In genomic region chr2:77746780-77747179, GRCh38 we compare ENCODE assay signal across 18 cellular contexts.
"Had no signal": no experiment of that assay in that cellular context is flagged by ENCODE, and none has a peak within 500 bp of the region (broad histone marks: within the 10 kb centered on the region; RNA-seq: fewer than 3 reads in every experiment).

No MANE protein-coding gene starts in this region.

- H3K4me3 ChIP-seq: SJSA1 had no signal

- DNase-seq: activated CD4-positive, alpha-beta memory T cell treated with anti-CD3 and anti-CD28 coated beads, Interleukin-2, amount 10 ng/mL, durations not matched to agents 7 days and 5 days; activated CD4-positive, alpha-beta T cell treated with anti-CD3 and anti-CD28 coated beads for 36 hours; activated CD4-positive, alpha-beta T cell treated with anti-CD3 and anti-CD28 coated beads, Interleukin-2, amount 50 U/mL, for 1 hour; activated gamma-delta T cell; activated naive CD4-positive, alpha-beta T cell treated with anti-CD3 and anti-CD28 coated beads for 36 hours; activated T-cell treated with anti-CD3 and anti-CD28 coated beads for 4 hours; activated T-cell treated with anti-CD3 and anti-CD28 coated beads, Interleukin-2, amount 50 U/mL, for 48 hours; amygdala; NCI-H1092; NCI-H1694 treated with DMSO at 0.1 percent for 48 hours; NCI-H2081 treated with DMSO at 0.1 percent for 48 hours; NCI-H526; SHP77; T-helper 1 cell; WERI-Rb-1 had no signal

- H3K36me3 ChIP-seq: SJSA1, WERI-Rb-1 had no signal

- H3K27me3 ChIP-seq: SJSA1 had no signal

- ATAC-seq: activated CD4-positive, alpha-beta T cell treated with anti-CD3 and anti-CD28 coated beads for 36 hours; activated T-helper 17 cell treated with anti-CD3 and anti-CD28 coated beads, Interleukin-2, amount 50 U/mL, for 72 hours had no signal

- H3K27ac ChIP-seq: KMS-11, SJSA1, WERI-Rb-1 had no signal

- H3K4me1 ChIP-seq: SJSA1 had no signal
